Comparison of ENCODE assay signal across 28 cellular contexts in the genomic region with DNA sequence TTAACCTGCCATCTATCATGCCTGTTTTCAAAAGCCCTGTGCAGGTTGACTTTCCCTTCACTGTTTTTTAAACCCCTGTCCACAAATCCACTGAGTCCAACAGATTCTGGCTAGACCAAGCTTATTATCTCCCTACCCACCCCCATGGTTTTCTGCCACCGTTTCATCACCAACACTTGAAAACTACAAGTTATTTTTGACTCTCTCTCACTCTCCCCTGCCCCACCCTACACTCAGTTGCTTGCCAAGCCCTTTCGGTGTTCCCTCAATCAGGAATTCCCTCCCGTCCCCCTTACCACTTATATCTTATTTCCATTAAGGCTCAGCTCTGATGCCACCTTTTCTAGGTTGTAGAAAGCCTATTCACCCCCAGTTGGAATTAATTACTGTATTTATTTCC.
"Had no signal": no experiment of that assay in that cellular context is flagged by ENCODE, and none has a peak within 500 bp of the region (broad histone marks: within the 10 kb centered on the region; RNA-seq: fewer than 3 reads in every experiment).

No MANE protein-coding gene starts in this region.

- H3K9me3 ChIP-seq: adrenal gland, body of pancreas, gastrocnemius medialis, right lobe of liver, testis, uterus had no signal

- H3K4me1 ChIP-seq: adrenal gland, right lobe of liver, testis, uterus had no signal

- DNase-seq: activated CD4-positive, alpha-beta T cell treated with anti-CD3 and anti-CD28 coated beads for 4 hours; activated CD4-positive, alpha-beta T cell treated with anti-CD3 and anti-CD28 coated beads, Interleukin-2, amount 50 U/mL, for 4 hours; activated CD4-positive, CD25-positive, alpha-beta regulatory T cell; activated CD8-positive, alpha-beta memory T cell treated with anti-CD3 and anti-CD28 coated beads for 24 hours; activated effector memory CD4-positive, alpha-beta T cell treated with anti-CD3 and anti-CD28 coated beads, Interleukin-2, amount 50 U/mL, for 16 hours; activated naive CD4-positive, alpha-beta T cell treated with anti-CD3 and anti-CD28 coated beads for 36 hours; activated naive CD8-positive, alpha-beta T cell treated with anti-CD3 and anti-CD28 coated beads for 36 hours; adrenal gland; aorta; body of pancreas; dorsolateral prefrontal cortex; effector memory CD4-positive, alpha-beta T cell; gastrocnemius medialis; glutamatergic neuron; hypothalamus; midbrain; natural killer cell; posterior cingulate gyrus; right lobe of liver; stimulated activated CD4-positive, alpha-beta T cell treated with anti-CD3 and anti-CD28 coated beads, Interleukin-12 subunit alpha, Interleukin-12 subunit beta, amount 100 ng/mL, for 4 hours; stimulated activated CD4-positive, alpha-beta T cell treated with anti-CD3 and anti-CD28 coated beads, Interleukin-4, amount 100 ng/mL, for 1 hour; stimulated activated naive CD8-positive, alpha-beta T cell treated with anti-CD3 and anti-CD28 coated beads, Interleukin-15, Interleukin-2, amounts not matched to agents 100 U/mL and 50 U/mL, for 24 hours; testis; uterus had no signal

- H3K27me3 ChIP-seq: adrenal gland, body of pancreas, gastrocnemius medialis, right lobe of liver, testis, uterus had no signal

- H3K27ac Mint-ChIP-seq: activated naive CD4-positive, alpha-beta T cell treated with anti-CD3 and anti-CD28 coated beads for 36 hours; activated naive CD8-positive, alpha-beta T cell treated with anti-CD3 and anti-CD28 coated beads for 36 hours; memory B cell; natural killer cell had no signal

- H3K4me1 Mint-ChIP-seq: activated naive CD8-positive, alpha-beta T cell treated with anti-CD3 and anti-CD28 coated beads for 36 hours had no signal

- H3K27me3 Mint-ChIP-seq: activated naive CD8-positive, alpha-beta T cell treated with anti-CD3 and anti-CD28 coated beads for 36 hours; memory B cell; type B pancreatic cell had no signal

- H3K36me3 ChIP-seq: adrenal gland, gastrocnemius medialis, right lobe of liver, uterus had no signal

- H3K9me3 Mint-ChIP-seq: activated naive CD4-positive, alpha-beta T cell treated with anti-CD3 and anti-CD28 coated beads for 36 hours; activated naive CD8-positive, alpha-beta T cell treated with anti-CD3 and anti-CD28 coated beads for 36 hours; memory B cell; natural killer cell; type B pancreatic cell had no signal

- H3K27ac ChIP-seq: adrenal gland, body of pancreas, coronary artery, dorsolateral prefrontal cortex, gastrocnemius medialis, right lobe of liver, testis, uterus had no signal

- H3K4me3 ChIP-seq: adrenal gland, body of pancreas, coronary artery, dorsolateral prefrontal cortex, gastrocnemius medialis, right lobe of liver, skin epidermis, testis, uterus had no signal

- ATAC-seq: body of pancreas; gastrocnemius medialis; natural killer cell; right lobe of liver; stimulated activated naive CD8-positive, alpha-beta T cell treated with anti-CD3 and anti-CD28 coated beads, Interleukin-15, Interleukin-2, amounts not matched to agents 100 U/mL and 50 U/mL, for 24 hours had no signal

- H3K36me3 Mint-ChIP-seq: activated naive CD8-positive, alpha-beta T cell treated with anti-CD3 and anti-CD28 coated beads for 36 hours; natural killer cell had no signal

- H3K4me3 Mint-ChIP-seq: activated naive CD4-positive, alpha-beta T cell treated with anti-CD3 and anti-CD28 coated beads for 36 hours; activated naive CD8-positive, alpha-beta T cell treated with anti-CD3 and anti-CD28 coated beads for 36 hours; memory B cell; natural killer cell; type B pancreatic cell had no signal
